Comparison of ENCODE assay signal across 9 cellular contexts in the genomic region with DNA sequence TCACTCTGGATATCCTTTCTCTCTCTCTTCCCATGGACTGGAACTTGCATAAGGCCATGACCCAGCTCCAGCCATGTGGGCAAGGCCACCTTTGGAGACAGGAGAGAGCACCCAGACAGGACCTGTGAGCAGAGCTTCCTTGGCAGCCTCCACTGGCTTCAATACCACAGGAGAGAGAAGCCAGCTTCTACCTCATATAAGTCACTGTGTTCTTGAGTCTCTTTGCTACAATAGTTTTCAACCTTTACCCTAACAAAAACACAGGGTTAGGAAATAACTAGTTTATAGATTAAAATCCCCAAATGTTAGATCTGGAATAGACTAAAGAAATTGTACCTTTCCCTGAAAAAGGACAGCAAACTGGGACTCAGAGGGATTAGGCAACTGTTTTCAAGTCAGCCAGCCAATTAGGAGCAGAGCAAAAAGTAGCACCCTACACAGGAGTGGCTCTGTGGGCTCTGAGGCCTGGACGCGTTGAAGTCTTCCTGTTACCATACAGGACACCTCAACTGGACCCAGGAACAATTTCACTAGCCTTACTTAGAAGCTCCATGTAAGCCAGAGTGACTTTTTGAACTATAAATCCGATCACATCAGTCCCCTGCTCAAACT.
"Had no signal": no experiment of that assay in that cellular context is flagged by ENCODE, and none has a peak within 500 bp of the region (broad histone marks: within the 10 kb centered on the region; RNA-seq: fewer than 3 reads in every experiment).

No MANE protein-coding gene starts in this region.

- H2AFZ ChIP-seq: GM23338 had no signal

- H3K4me3 ChIP-seq: GM23338, K562 had no signal

- H3K9me3 Mint-ChIP-seq: GM23338, H9 had no signal

- H3K27ac Mint-ChIP-seq: GM23338, H9 had no signal

- H3K4me2 ChIP-seq: GM23338 had no signal

- DNase-seq: H9, HCEC 1CT, IMR-90, KG1 had no signal

- FAIRE-seq: H1, H54, HTR-8/SVneo, K562 had no signal

- H3K4me3 Mint-ChIP-seq: GM23338, H9 had no signal

- ATAC-seq: GM23338, K562 had no signal
